18 cellular contexts compared by ENCODE assay signal in the genomic region with DNA sequence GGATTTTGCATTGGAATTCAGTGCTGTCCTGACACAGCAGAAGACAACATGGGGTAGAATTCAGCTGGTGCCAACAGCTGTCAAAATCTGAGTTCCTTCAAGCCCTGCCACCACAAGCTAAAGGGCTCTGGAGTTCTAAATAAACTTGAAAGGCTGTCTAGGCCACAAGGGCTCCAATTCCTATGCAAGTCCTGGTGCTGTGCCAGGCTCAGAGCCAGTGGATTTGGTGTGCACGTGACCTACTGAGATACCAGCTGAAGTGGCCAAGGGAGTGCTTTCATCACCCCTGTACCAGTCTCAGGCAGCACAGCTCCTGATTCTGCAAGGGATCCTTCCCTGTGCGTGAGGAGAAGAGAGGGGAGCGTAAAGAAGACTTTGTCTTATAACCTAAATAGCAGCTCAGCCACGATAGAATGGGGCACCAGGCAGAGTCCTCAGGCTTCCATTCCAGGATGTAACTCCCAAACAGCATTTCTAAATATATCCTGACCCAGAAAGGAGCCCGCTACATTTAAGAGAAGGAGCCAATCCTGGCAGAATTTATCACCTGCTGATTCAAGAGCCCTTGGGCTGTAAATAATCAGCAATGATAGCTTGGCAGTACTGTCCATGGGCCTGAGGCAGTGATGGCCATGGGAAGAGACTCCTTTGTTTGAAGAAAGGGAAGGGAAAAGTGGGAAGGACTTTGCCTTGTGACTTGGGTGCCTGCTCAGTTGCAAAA.
DNase-seq lines count a peak whose midpoint lies in the region; ATAC-seq, FAIRE-seq and TF ChIP-seq lines count a peak whose summit lies in the region.
"Had no signal": no experiment of that assay in that cellular context is flagged by ENCODE, and none has a peak within 500 bp of the region (broad histone marks: within the 10 kb centered on the region; RNA-seq: fewer than 3 reads in every experiment).

No MANE protein-coding gene starts in this region.

- DNase-seq in GM23338 (ENCODE audit: low spot score) (no peak), cerebellar cortex (ENCODE audit: low spot score) (peak; percentile 76), left cardiac atrium (peak; percentile 70), psoas muscle (peak in 1 of 2 donors; percentile 60), D721Med (ENCODE audit: insufficient read length, low spot score) (no peak), CD14-positive monocyte (ENCODE audit: low spot score) (no peak)
- DNase-seq in effector CD8-positive, alpha-beta T cell (lab: John Stamatoyannopoulos, UW), result no peak
- DNase-seq: H9, IMR-90, Kasumi-1, NCI-H1417, NCI-H187 treated with DMSO at 0.1 percent for 48 hours, NCI-H510A, NCI-H774, RPMI8226 had no signal

- no peaks in the 10 kb centered on the region for H3K36me3 ChIP-seq in GM23338 (ENCODE audit: insufficient read depth)
- H3K36me3 ChIP-seq in psoas muscle (ENCODE audit: insufficient read depth in 1 of 2, low read depth in 1 of 2), result no peaks in the 10 kb centered on the region
- H3K36me3 ChIP-seq: BLaER1 treated with 17β-estradiol and CSF1 and Interleukin-3, amounts not matched to agents 10 nM and 100 nM had no signal

- no peak overlapping the region for H3K27ac ChIP-seq in GM23338 (ENCODE audit: low read depth)
- H3K27ac ChIP-seq in psoas muscle, result no peak overlapping the region
- H3K27ac ChIP-seq: A549; BLaER1 treated with 17β-estradiol and CSF1 and Interleukin-3, amounts not matched to agents 10 nM and 100 nM had no signal

- no peaks in the 10 kb centered on the region for H3K79me2 ChIP-seq in GM23338 (replicated peaks; ENCODE audit: insufficient read depth)

- H3K27me3 ChIP-seq in GM23338 (ENCODE audit: insufficient read depth), result no peaks in the 10 kb centered on the region
- no peaks in the 10 kb centered on the region for H3K27me3 ChIP-seq in psoas muscle (ENCODE audit: insufficient read depth in 3 of 3, low read length in 2 of 3)
- H3K27me3 ChIP-seq: BLaER1 treated with 17β-estradiol and CSF1 and Interleukin-3, amounts not matched to agents 10 nM and 100 nM had no signal

- H3K4me3 ChIP-seq in GM23338 (no peak overlapping the region), psoas muscle (no peak overlapping the region)
- H3K4me3 ChIP-seq: A549; BLaER1 treated with 17β-estradiol and CSF1 and Interleukin-3, amounts not matched to agents 10 nM and 100 nM had no signal

- H3K9me2 ChIP-seq in GM23338 (ENCODE audit: insufficient read depth), result no peaks in the 10 kb centered on the region

- H3K4me1 Mint-ChIP-seq in GM23338 (no peaks in the 10 kb centered on the region), CD14-positive monocyte (no peaks in the 10 kb centered on the region)
- H3K4me1 Mint-ChIP-seq: H9 had no signal

- H3K9me3 Mint-ChIP-seq in GM23338 (no peaks in the 10 kb centered on the region), CD14-positive monocyte (peaks cover 0 to 2% (median 0%) of the 10 kb centered on the region in 7 donors)
- H3K9me3 Mint-ChIP-seq: H9 had no signal

- H3K36me3 Mint-ChIP-seq in GM23338 (ENCODE audit: low read depth) (no peaks in the 10 kb centered on the region), CD14-positive monocyte (no peaks in the 10 kb centered on the region)

- H3K4me3 Mint-ChIP-seq in GM23338 (no peak overlapping the region), CD14-positive monocyte (no peak overlapping the region)
- H3K4me3 Mint-ChIP-seq: H9 had no signal

- H3K27ac Mint-ChIP-seq in GM23338 (no peak overlapping the region), CD14-positive monocyte (no peak overlapping the region)
- H3K27ac Mint-ChIP-seq: H9 had no signal

- no peaks in the 10 kb centered on the region for H3K4me1 ChIP-seq in GM23338 (ENCODE audit: insufficient read depth)
- no peaks in the 10 kb centered on the region for H3K4me1 ChIP-seq in psoas muscle
- H3K4me1 ChIP-seq: A549; BLaER1 treated with 17β-estradiol and CSF1 and Interleukin-3, amounts not matched to agents 10 nM and 100 nM had no signal

- WGBS in psoas muscle, 3 donors, result 56 to 75% (median 58%) methylated on average over 5 of the region's 5 CpGs

- H4K20me1 ChIP-seq in GM23338 (replicated peaks; ENCODE audit: insufficient read depth), result no peaks in the 10 kb centered on the region
- H4K20me1 ChIP-seq: BLaER1 treated with 17β-estradiol and CSF1 and Interleukin-3, amounts not matched to agents 10 nM and 100 nM had no signal

- H3K27me3 Mint-ChIP-seq in GM23338 (ENCODE audit: insufficient read depth, low read depth, poor library complexity), result no peaks in the 10 kb centered on the region
- H3K27me3 Mint-ChIP-seq in CD14-positive monocyte (ENCODE audit: low read depth in 3 of 3), result no peaks in the 10 kb centered on the region

- TF ChIP-seq CTCF in GM23338 (conservative IDR thresholded peaks at IDR 0.05; ENCODE audit: low read depth in 2 of 2), result no peak
- no peak for TF ChIP-seq CTCF in psoas muscle (IDR thresholded peaks at IDR 0.05)
- no peak for TF ChIP-seq CTCF in D721Med (IDR thresholded peaks at IDR 0.05; ENCODE audit: insufficient read depth, missing control alignments)
- TF ChIP-seq CTCF in CD14-positive monocyte (IDR thresholded peaks at IDR 0.05), result no peak

- H3F3A ChIP-seq in GM23338 (replicated peaks; ENCODE audit: low read depth), result no peaks in the 10 kb centered on the region

- FAIRE-seq in D721Med (lab: Jason Lieb, UNC), result no peak
- FAIRE-seq: A549 had no signal

- H3K9me3 ChIP-seq in psoas muscle, result no peaks in the 10 kb centered on the region
- H3K9me3 ChIP-seq: A549; BLaER1 treated with 17β-estradiol and CSF1 and Interleukin-3, amounts not matched to agents 10 nM and 100 nM had no signal

- peak overlapping the region; percentile 64; the same call in 1 of the 2 replicates for H2AFZ ChIP-seq in GM23338

- no peak overlapping the region for H3K4me2 ChIP-seq in GM23338
- H3K4me2 ChIP-seq: A549; BLaER1 treated with 17β-estradiol and CSF1 and Interleukin-3, amounts not matched to agents 10 nM and 100 nM had no signal

- intact Hi-C loops in left cardiac atrium (cut with DNase I) (no loop called here), psoas muscle (cut with DNase I) (no loop called here), CD14-positive monocyte (cut with micrococcal nuclease) (no loop called here)

- ATAC-seq in GM23338 (no peak), left cardiac atrium (peak; percentile 92 to 96), psoas muscle (peak; percentile 30 to 82 (median 59)), GM21786 (IDR thresholded peaks at IDR 0.05; ENCODE audit: unreplicated experiment) (no peak)
- ATAC-seq: A549 had no signal

TF ChIP-seq in GM23338, 12 proteins besides CTCF, POLR2A, EP300 and RAD21 (continues in another document):
- TF ChIP-seq CREB1 (CRISPR knock-in tag; IDR thresholded peaks at IDR 0.05; ENCODE audit: low read depth) (no peak), STAT1 (IDR thresholded peaks at IDR 0.05; ENCODE audit: unreplicated experiment) (no peak), ZNF331 (CRISPR knock-in tag; IDR thresholded peaks at IDR 0.05; ENCODE audit: low read depth) (no peak), NANOG (IDR thresholded peaks at IDR 0.05; ENCODE audit: borderline replicate concordance) (no peak), JUNB (IDR thresholded peaks at IDR 0.05; ENCODE audit: unreplicated experiment) (no peak), EZH2 (IDR thresholded peaks at IDR 0.05; ENCODE audit: low read depth, unreplicated experiment) (no peak), POLR2AphosphoS5 (IDR thresholded peaks at IDR 0.05; ENCODE audit: low read depth) (no peak), EZH2phosphoT487 (IDR thresholded peaks at IDR 0.05; ENCODE audit: unreplicated experiment) (no peak), ZNF114 (CRISPR knock-in tag; IDR thresholded peaks at IDR 0.05) (no peak)
- TF ChIP-seq, protein P1, sequence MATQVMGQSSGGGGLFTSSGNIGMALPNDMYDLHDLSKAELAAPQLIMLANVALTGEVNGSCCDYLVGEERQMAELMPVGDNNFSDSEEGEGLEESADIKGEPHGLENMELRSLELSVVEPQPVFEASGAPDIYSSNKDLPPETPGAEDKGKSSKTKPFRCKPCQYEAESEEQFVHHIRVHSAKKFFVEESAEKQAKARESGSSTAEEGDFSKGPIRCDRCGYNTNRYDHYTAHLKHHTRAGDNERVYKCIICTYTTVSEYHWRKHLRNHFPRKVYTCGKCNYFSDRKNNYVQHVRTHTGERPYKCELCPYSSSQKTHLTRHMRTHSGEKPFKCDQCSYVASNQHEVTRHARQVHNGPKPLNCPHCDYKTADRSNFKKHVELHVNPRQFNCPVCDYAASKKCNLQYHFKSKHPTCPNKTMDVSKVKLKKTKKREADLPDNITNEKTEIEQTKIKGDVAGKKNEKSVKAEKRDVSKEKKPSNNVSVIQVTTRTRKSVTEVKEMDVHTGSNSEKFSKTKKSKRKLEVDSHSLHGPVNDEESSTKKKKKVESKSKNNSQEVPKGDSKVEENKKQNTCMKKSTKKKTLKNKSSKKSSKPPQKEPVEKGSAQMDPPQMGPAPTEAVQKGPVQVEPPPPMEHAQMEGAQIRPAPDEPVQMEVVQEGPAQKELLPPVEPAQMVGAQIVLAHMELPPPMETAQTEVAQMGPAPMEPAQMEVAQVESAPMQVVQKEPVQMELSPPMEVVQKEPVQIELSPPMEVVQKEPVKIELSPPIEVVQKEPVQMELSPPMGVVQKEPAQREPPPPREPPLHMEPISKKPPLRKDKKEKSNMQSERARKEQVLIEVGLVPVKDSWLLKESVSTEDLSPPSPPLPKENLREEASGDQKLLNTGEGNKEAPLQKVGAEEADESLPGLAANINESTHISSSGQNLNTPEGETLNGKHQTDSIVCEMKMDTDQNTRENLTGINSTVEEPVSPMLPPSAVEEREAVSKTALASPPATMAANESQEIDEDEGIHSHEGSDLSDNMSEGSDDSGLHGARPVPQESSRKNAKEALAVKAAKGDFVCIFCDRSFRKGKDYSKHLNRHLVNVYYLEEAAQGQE (IDR thresholded peaks at IDR 0.05; ENCODE audit: unreplicated experiment), result no peak
- TF ChIP-seq, protein P2, sequence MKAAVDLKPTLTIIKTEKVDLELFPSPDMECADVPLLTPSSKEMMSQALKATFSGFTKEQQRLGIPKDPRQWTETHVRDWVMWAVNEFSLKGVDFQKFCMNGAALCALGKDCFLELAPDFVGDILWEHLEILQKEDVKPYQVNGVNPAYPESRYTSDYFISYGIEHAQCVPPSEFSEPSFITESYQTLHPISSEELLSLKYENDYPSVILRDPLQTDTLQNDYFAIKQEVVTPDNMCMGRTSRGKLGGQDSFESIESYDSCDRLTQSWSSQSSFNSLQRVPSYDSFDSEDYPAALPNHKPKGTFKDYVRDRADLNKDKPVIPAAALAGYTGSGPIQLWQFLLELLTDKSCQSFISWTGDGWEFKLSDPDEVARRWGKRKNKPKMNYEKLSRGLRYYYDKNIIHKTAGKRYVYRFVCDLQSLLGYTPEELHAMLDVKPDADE (IDR thresholded peaks at IDR 0.05), result no peak

Comparison
In these comparisons a context has a peak if more than half of its experiments do, and no peak if none do; other contexts are left out.
1. ATAC-seq: peak in left cardiac atrium (2 of 2) and psoas muscle (4 of 4); none in GM23338 (single experiment) and GM21786 (single experiment).
2. DNase-seq: peak in cerebellar cortex (single experiment) and left cardiac atrium (single experiment); none in GM23338 (single experiment), D721Med (single experiment), CD14-positive monocyte (single experiment) and effector CD8-positive, alpha-beta T cell (single experiment).